In the genomic region with DNA sequence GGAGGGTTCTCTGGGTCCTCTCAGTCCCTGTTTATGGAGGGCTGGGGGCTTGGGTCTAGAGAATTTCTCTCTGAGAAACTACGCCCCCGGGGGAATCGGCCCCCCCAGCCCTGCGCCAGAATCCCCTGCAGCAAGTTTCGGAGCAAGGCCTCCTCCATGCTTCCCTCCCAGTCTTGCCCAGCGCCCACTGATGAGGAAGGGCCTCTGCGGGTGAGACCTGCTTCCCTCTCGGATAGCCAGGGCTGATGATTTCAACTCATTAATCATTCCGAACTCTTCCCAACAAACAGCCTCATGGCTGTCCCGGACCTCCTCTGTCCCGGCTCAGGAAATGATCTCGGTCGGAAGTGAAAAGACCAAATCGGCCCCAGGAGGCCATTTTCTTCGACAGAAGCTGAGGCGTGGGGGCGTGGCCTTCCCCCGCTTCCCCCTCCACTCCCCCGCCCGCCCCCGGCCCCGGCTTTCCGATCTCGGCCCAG, we compare ENCODE assay signal across 8 cellular contexts. TPM values are rescaled to one million over a fixed set of nuclear protein-coding genes. Genes with fewer than 3 reads are reported as not detected.
DNase-seq lines count a peak whose midpoint lies in the region; ATAC-seq and FAIRE-seq lines count a peak whose summit lies in the region.

No MANE protein-coding gene starts in this region.

- DNase-seq in NCI-H524 (lab: John Stamatoyannopoulos, UW): peak; percentile 81 to 88
- DNase-seq in NCI-H524 treated with DMSO at 0.1 percent for 48 hours (lab: John Stamatoyannopoulos, UW): no peak
- DNase-seq in HK-2 (ENCODE audit: unreplicated experiment): peak; percentile 78
- DNase-seq in RCC 7860 (ENCODE audit: low spot score): peak; percentile 49
- peak; percentile 57 for DNase-seq in cerebellum (ENCODE audit: low spot score)
- no peak for DNase-seq in left lobe of liver (ENCODE audit: low spot score)
- peak in 15 of 49 donors; percentile 55 to 88 (median 71) for DNase-seq in substantia nigra (lab: John Stamatoyannopoulos, UW)

- FAIRE-seq in RCC 7860 (lab: Jason Lieb, UNC): no peak

- ATAC-seq in left lobe of liver (peak; percentile 1), HG03460 (IDR thresholded peaks at IDR 0.05; ENCODE audit: unreplicated experiment) (no peak)

- H3K27ac ChIP-seq in substantia nigra (ENCODE audit: low read depth, low read length, poor library complexity, severe bottlenecking): peak overlapping the region; percentile 99

RNA-seq across cellular contexts. Expression of gene HEXIM1, which starts 1.1 kb away (rescaled TPM):
- total RNA-seq in cerebellum (5.4 TPM), left lobe of liver (29.3 TPM)

RNA-seq across cellular contexts. Expression of gene ACBD4, which starts 11.7 kb away (rescaled TPM):
- total RNA-seq in cerebellum (1.9 TPM), left lobe of liver (90.3 TPM)

RNA-seq across cellular contexts. Expression of gene HEXIM2, which starts 14.5 kb away (rescaled TPM):
- total RNA-seq in cerebellum (4.7 TPM), left lobe of liver (14.2 TPM)

RNA-seq across cellular contexts. Expression of gene PLCD3, which starts 14.8 kb away (rescaled TPM):
- total RNA-seq in cerebellum (9.5 TPM), left lobe of liver (3.4 TPM)

Comparison
In these comparisons a context has a peak if more than half of its experiments do, and no peak if none do; other contexts are left out.
1. DNase-seq: peak in NCI-H524 (2 of 2), HK-2 (single experiment), RCC 7860 (single experiment) and cerebellum (single experiment); none in NCI-H524 treated with DMSO at 0.1 percent for 48 hours (single experiment) and left lobe of liver (single experiment).
2. RNA of gene ACBD4, which starts 11.7 kb away (total RNA-seq): 90.3 TPM in left lobe of liver (single experiment); 1.9 TPM in cerebellum (single experiment); every median in the first group is over 10 times any median in the second.